1 cellular context compared by ENCODE assay signal in genomic region chr1:37509181-37509580, GRCh38.
TF ChIP-seq lines count a peak whose summit lies in the region.

No MANE protein-coding gene starts in this region.

TF ChIP-seq in H1, 55 proteins besides CTCF, POLR2A, EP300 and RAD21:
- TF ChIP-seq CHD1 (IDR thresholded peaks at IDR 0.05; ENCODE audit: low read depth, low read length) (no peak), HDAC6 (IDR thresholded peaks at IDR 0.05; ENCODE audit: low read depth, low read length) (no peak), ATF2 (IDR thresholded peaks at IDR 0.05; ENCODE audit: low read length) (no peak), HDAC2 (IDR thresholded peaks at IDR 0.05; ENCODE audit: borderline replicate concordance in 1 of 2, low read depth in 2 of 2, low read length in 2 of 2) (no peak), KDM1A (IDR thresholded peaks at IDR 0.05; ENCODE audit: borderline replicate concordance, low read length) (no peak), MAFK (IDR thresholded peaks at IDR 0.05; ENCODE audit: low read depth, low read length) (no peak), ASH2L (IDR thresholded peaks at IDR 0.05; ENCODE audit: low read length) (no peak)
